In the genomic region with DNA sequence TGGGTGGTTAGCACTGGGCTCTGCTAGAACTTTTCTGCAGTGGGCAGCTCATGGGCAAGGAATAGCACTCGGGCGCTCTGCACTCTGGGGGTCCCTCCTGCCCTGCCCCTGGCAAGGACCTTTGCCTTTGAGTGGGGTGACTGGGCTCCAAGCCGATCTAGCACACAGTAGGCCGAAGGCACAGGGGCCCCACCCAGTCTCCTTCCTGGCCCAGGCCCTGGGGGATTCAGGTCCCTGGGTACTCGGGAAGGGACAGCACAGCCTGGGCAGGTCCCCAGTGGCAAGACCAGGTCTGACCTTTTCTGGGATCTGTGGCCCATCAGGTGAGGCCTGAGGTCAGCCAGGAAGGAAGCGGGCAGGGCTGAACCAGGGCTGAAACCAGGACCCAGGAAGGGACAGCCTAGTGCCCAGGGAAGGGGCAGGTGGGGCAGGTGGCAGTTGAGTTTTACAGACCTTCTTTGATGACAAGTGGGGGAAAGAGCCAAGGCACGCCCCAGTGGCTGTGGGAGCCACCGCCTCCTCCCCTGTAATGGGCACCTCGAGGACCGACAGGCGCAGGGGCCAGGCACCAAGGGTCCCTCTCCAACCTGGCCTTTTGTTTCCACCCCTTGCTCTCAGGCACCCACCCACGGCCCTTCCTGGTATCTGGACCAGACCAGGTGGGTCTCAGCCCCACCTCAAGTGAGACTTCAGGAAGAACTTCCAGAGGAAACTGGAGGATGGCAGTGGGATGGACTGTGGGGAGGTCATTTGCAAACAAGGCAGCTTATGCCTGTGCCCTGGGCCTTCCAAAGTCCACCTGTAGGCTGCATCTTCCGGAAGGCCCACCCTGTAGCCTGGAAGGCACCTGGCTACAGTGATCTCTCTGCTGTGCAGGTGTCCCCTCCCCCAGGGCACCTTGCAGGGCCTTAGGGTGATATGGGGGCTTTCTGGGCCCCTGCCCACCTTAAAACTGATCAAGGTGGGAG, we compare ENCODE assay signal across 24 cellular contexts. TPM values are rescaled to one million over a fixed set of nuclear protein-coding genes. Genes with fewer than 3 reads are reported as not detected.
DNase-seq lines count a peak whose midpoint lies in the region; ATAC-seq, FAIRE-seq and TF ChIP-seq lines count a peak whose summit lies in the region.
"Had no signal": no experiment of that assay in that cellular context is flagged by ENCODE, and none has a peak within 500 bp of the region (broad histone marks: within the 10 kb centered on the region; RNA-seq: fewer than 3 reads in every experiment).

No MANE protein-coding gene starts in this region.

- H3K9me3 ChIP-seq in SK-N-SH: no peaks in the 10 kb centered on the region
- H3K9me3 ChIP-seq in H1 (ENCODE audit: insufficient read depth in 2 of 2, low read depth in 1 of 2, low read length in 1 of 2): no peaks in the 10 kb centered on the region
- no peaks in the 10 kb centered on the region for H3K9me3 ChIP-seq in osteoblast (ENCODE audit: low read depth, low read length)
- H3K9me3 ChIP-seq: adrenal gland, HAP-1, uterus had no signal

- no peak overlapping the region for H2AK5ac ChIP-seq in H1 (ENCODE audit: low read depth, low read length)

- no peak for FAIRE-seq in H1 (lab: Jason Lieb, UNC)
- FAIRE-seq: bronchial epithelial cell, GM18507, keratinocyte had no signal

- peak overlapping the region; percentile 18 for H3K4me3 Mint-ChIP-seq in activated CD8-positive, alpha-beta T cell treated with anti-CD3 and anti-CD28 coated beads, Interleukin-2, amount 10 ng/mL, durations not matched to agents 7 days and 5 days
- no peak overlapping the region for H3K4me3 Mint-ChIP-seq in activated CD8-positive, alpha-beta T cell treated with anti-CD3 and anti-CD28 coated beads for 36 hours
- H3K4me3 Mint-ChIP-seq in chondrocyte (ENCODE audit: unreplicated experiment): no peak overlapping the region

- peaks cover 0 to 26% of the 10 kb centered on the region in 2 experiments; a peak in 1 of 4 replicates for H3K4me1 ChIP-seq in SK-N-SH (ENCODE audit: control insufficient read depth in 1 of 2, insufficient read depth in 2 of 2, low read depth in 1 of 2, low read length in 1 of 2)
- peaks cover 0 to 18% (median 12%) of the 10 kb centered on the region in 4 experiments; a peak in 6 of 7 replicates for H3K4me1 ChIP-seq in H1 (replicated peaks in 1 of 4; ENCODE audit: control insufficient read depth in 3 of 4, insufficient read depth in 4 of 4, low read length in 3 of 4)
- no peaks in the 10 kb centered on the region for H3K4me1 ChIP-seq in osteoblast (ENCODE audit: insufficient read depth, low read length)
- H3K4me1 ChIP-seq: HAP-1, uterus had no signal

- no peak overlapping the region for H3K56ac ChIP-seq in H1 (replicated peaks; ENCODE audit: insufficient read length, low read depth, low read length)

- H4K91ac ChIP-seq in H1 (replicated peaks; ENCODE audit: insufficient read length, low read length): no peak overlapping the region

- 97% methylated on average over 7 of the region's 13 CpGs for WGBS in SK-N-SH (ENCODE audit: low lambda C conversion rate)
- 75% methylated on average over 9 of the region's 13 CpGs; no CpG with 5 or more reads in 1 of the 2 experiments for WGBS in H1 (ENCODE audit: extremely low coverage in 1 of 2, insufficient coverage in 1 of 2, insufficient read length in 1 of 2, insufficient replicate concordance in 2 of 2, low coverage in 1 of 2, low lambda C conversion rate in 2 of 2, missing lambda C conversion rate in 1 of 2), 2 experiments

- no peak overlapping the region for H2AFZ ChIP-seq in SK-N-SH (ENCODE audit: low read depth)
- no peak overlapping the region for H2AFZ ChIP-seq in H1 (ENCODE audit: low read length)
- no peak overlapping the region for H2AFZ ChIP-seq in osteoblast (ENCODE audit: low read length)

- ATAC-seq in activated CD8-positive, alpha-beta T cell treated with anti-CD3 and anti-CD28 coated beads, Interleukin-2, amount 10 ng/mL, durations not matched to agents 7 days and 5 days: no peak
- no peak for ATAC-seq in activated CD8-positive, alpha-beta T cell treated with anti-CD3 and anti-CD28 coated beads for 36 hours
- ATAC-seq: foreskin keratinocyte had no signal

- H3F3A ChIP-seq in SK-N-SH (replicated peaks; ENCODE audit: insufficient read depth): no peaks in the 10 kb centered on the region

- peak overlapping the region; percentile 59 for H4K8ac ChIP-seq in H1 (ENCODE audit: extremely low read depth, insufficient read depth, low read length)

- no peaks in the 10 kb centered on the region for H3K36me3 ChIP-seq in SK-N-SH (replicated peaks in 1 of 2; ENCODE audit: control insufficient read depth in 1 of 2, insufficient read depth in 2 of 2, low read length in 1 of 2)
- no peaks in the 10 kb centered on the region for H3K36me3 ChIP-seq in H1 (ENCODE audit: control insufficient read depth in 2 of 4, insufficient read depth in 4 of 4, low read length in 3 of 4)
- H3K36me3 ChIP-seq in osteoblast (ENCODE audit: insufficient read depth, low read length): no peaks in the 10 kb centered on the region
- H3K36me3 ChIP-seq: adrenal gland, HAP-1, uterus had no signal

- no peak overlapping the region for H2BK12ac ChIP-seq in H1 (ENCODE audit: low read depth, low read length)

- H3K79me1 ChIP-seq in H1 (ENCODE audit: low read depth, low read length): no peaks in the 10 kb centered on the region

- H3K27me3 ChIP-seq in SK-N-SH (ENCODE audit: insufficient read depth) (no peaks in the 10 kb centered on the region), H1 (replicated peaks in 1 of 4; ENCODE audit: control insufficient read depth in 3 of 4, extremely low read depth in 1 of 4, insufficient read depth in 3 of 4, low read length in 3 of 4) (peaks cover 34 to 70% (median 60%) of the 10 kb centered on the region in 4 experiments), osteoblast (ENCODE audit: insufficient read depth, low read length) (peaks cover 31% of the 10 kb centered on the region)
- H3K27me3 ChIP-seq: adrenal gland had no signal

- no peak for DNase-seq in activated CD8-positive, alpha-beta T cell treated with anti-CD3 and anti-CD28 coated beads, Interleukin-2, amount 10 ng/mL, durations not matched to agents 7 days and 5 days
- no peak for DNase-seq in activated CD8-positive, alpha-beta T cell treated with anti-CD3 and anti-CD28 coated beads for 36 hours
- DNase-seq in SK-N-SH (peak; percentile 47), H1 (ENCODE audit: low read depth in 1 of 2, low spot score in 2 of 2) (no peak), osteoblast (ENCODE audit: insufficient read length, low spot score, missing footprints) (peak; percentile 74), chondrocyte (ENCODE audit: low spot score) (no peak), head of caudate nucleus (no peak), NCI-H2107 (lab: John Stamatoyannopoulos, UW) (no peak)
- DNase-seq: 8988T; activated CD4-positive, alpha-beta T cell treated with anti-CD3 and anti-CD28 coated beads for 4 hours; activated effector memory CD4-positive, alpha-beta T cell treated with Interleukin-2 at 50 U/mL for 16 hours; adrenal gland; AML-193; erythroblast; foreskin keratinocyte; mammary epithelial cell; NCI-H1417 treated with DMSO at 0.1 percent for 48 hours; NCI-H2171 treated with DMSO at 0.1 percent for 48 hours; stimulated activated CD4-positive, alpha-beta T cell treated with anti-CD3 and anti-CD28 coated beads, Interleukin-12 subunit alpha, Interleukin-12 subunit beta, amount 100 ng/mL, for 4 hours; uterus had no signal

- H3K23me2 ChIP-seq in H1 (ENCODE audit: low read depth, low read length): peaks cover 2% of the 10 kb centered on the region; the same call in 1 of the 2 replicates

- H4K20me1 ChIP-seq in SK-N-SH (ENCODE audit: insufficient read depth): no peaks in the 10 kb centered on the region
- peaks cover 6 to 11% of the 10 kb centered on the region in 2 experiments for H4K20me1 ChIP-seq in H1 (replicated peaks in 1 of 2; ENCODE audit: control insufficient read depth in 1 of 2, insufficient read depth in 2 of 2, low read length in 2 of 2)
- H4K20me1 ChIP-seq in osteoblast (ENCODE audit: insufficient read depth, low read length): peaks cover 3% of the 10 kb centered on the region

- no peak overlapping the region for H2BK120ac ChIP-seq in H1 (replicated peaks; ENCODE audit: low read depth, low read length)

- intact Hi-C loops in activated CD8-positive, alpha-beta T cell treated with anti-CD3 and anti-CD28 coated beads for 36 hours (cut with micrococcal nuclease): no loop called here
- intact Hi-C loops in head of caudate nucleus (cut with DNase I): no loop called here

- POLR2A ChIA-PET in activated CD8-positive, alpha-beta T cell treated with anti-CD3 and anti-CD28 coated beads, Interleukin-2, amount 10 ng/mL, durations not matched to agents 7 days and 5 days (lab: Charles Lee): no interaction called here
- POLR2A ChIA-PET in activated CD8-positive, alpha-beta T cell treated with anti-CD3 and anti-CD28 coated beads for 36 hours (lab: Charles Lee): no interaction called here
- POLR2A ChIA-PET in SK-N-SH (lab: Yijun Ruan, JAX): no interaction called here
- POLR2A ChIA-PET in H1 (lab: Charles Lee; ENCODE audit: partially characterized antibody): interaction anchor here (0.6 to 2.3 kb wide), 4 partner anchors 15 to 80 kb away, joined by 3 to 7 read pairs (median 4); a partner anchor contains a TSS

- no peaks in the 10 kb centered on the region for H3K36me3 Mint-ChIP-seq in activated CD8-positive, alpha-beta T cell treated with anti-CD3 and anti-CD28 coated beads, Interleukin-2, amount 10 ng/mL, durations not matched to agents 7 days and 5 days (ENCODE audit: low read depth)
- no peaks in the 10 kb centered on the region for H3K36me3 Mint-ChIP-seq in activated CD8-positive, alpha-beta T cell treated with anti-CD3 and anti-CD28 coated beads for 36 hours (ENCODE audit: low read depth)
- no peaks in the 10 kb centered on the region for H3K36me3 Mint-ChIP-seq in chondrocyte (ENCODE audit: low read depth)

- TF ChIP-seq RAD21 in SK-N-SH (IDR thresholded peaks at IDR 0.05; ENCODE audit: low read length) (no peak), H1 (IDR thresholded peaks at IDR 0.05 in 1 of 2, conservative IDR thresholded peaks at IDR 0.05 in 1 of 2; ENCODE audit: low read depth in 2 of 2, low read length in 2 of 2) (no peak)

- H3K79me2 ChIP-seq in SK-N-SH (ENCODE audit: insufficient read depth): no peaks in the 10 kb centered on the region
- H3K79me2 ChIP-seq in H1 (ENCODE audit: control insufficient read depth in 1 of 2, insufficient read depth in 2 of 2, low read length in 2 of 2): no peaks in the 10 kb centered on the region
- no peaks in the 10 kb centered on the region for H3K79me2 ChIP-seq in osteoblast (ENCODE audit: insufficient read depth, low read length)

- TF ChIP-seq POLR2A in H1 (IDR thresholded peaks at IDR 0.05; ENCODE audit: control extremely low read depth in 1 of 2, low read depth in 2 of 2, low read length in 2 of 2): no peak

- H3K4me2 ChIP-seq in SK-N-SH: no peak overlapping the region
- H3K4me2 ChIP-seq in H1 (ENCODE audit: insufficient read depth in 1 of 2, low read depth in 2 of 2, low read length in 2 of 2): peak overlapping the region in 1 of 2 experiments; percentile 62; a peak in 1 of 4 replicates
- no peak overlapping the region for H3K4me2 ChIP-seq in osteoblast (ENCODE audit: insufficient read depth, low read length)

- H4K5ac ChIP-seq in H1 (ENCODE audit: insufficient read length, low read depth, low read length): no peak overlapping the region

- no peaks in the 10 kb centered on the region for H3K9me3 Mint-ChIP-seq in activated CD8-positive, alpha-beta T cell treated with anti-CD3 and anti-CD28 coated beads, Interleukin-2, amount 10 ng/mL, durations not matched to agents 7 days and 5 days (ENCODE audit: insufficient read depth)
- no peaks in the 10 kb centered on the region for H3K9me3 Mint-ChIP-seq in activated CD8-positive, alpha-beta T cell treated with anti-CD3 and anti-CD28 coated beads for 36 hours
- H3K9me3 Mint-ChIP-seq in chondrocyte (ENCODE audit: low read depth): no peaks in the 10 kb centered on the region

- H3K27ac ChIP-seq in SK-N-SH (ENCODE audit: low read depth in 2 of 2, low read length in 1 of 2): no peak overlapping the region
- no peak overlapping the region for H3K27ac ChIP-seq in H1 (ENCODE audit: low read depth, low read length)
- H3K27ac ChIP-seq in osteoblast (ENCODE audit: low read depth, low read length): no peak overlapping the region
- H3K27ac ChIP-seq: adrenal gland, foreskin keratinocyte, uterus had no signal

- no peak overlapping the region for H2BK15ac ChIP-seq in H1 (ENCODE audit: low read length)

- CTCF ChIA-PET in activated CD8-positive, alpha-beta T cell treated with anti-CD3 and anti-CD28 coated beads, Interleukin-2, amount 10 ng/mL, durations not matched to agents 7 days and 5 days (lab: Charles Lee): no interaction called here
- CTCF ChIA-PET in activated CD8-positive, alpha-beta T cell treated with anti-CD3 and anti-CD28 coated beads for 36 hours (lab: Charles Lee): no interaction called here
- CTCF ChIA-PET in SK-N-SH (lab: Yijun Ruan, JAX) (interaction anchor here (1.4 to 7.0 kb wide), 3 partner anchors 8 to 80 kb away, joined by 3 to 44 read pairs (median 16); no protein-coding TSS in a partner anchor), H1 (lab: Charles Lee; ENCODE audit: partially characterized antibody) (interaction anchor here (0.8 to 10.9 kb wide), 6 partner anchors 9 to 183 kb away, joined by 3 to 115 read pairs (median 4); no protein-coding TSS in a partner anchor)

- TF ChIP-seq CTCF in activated CD8-positive, alpha-beta T cell treated with anti-CD3 and anti-CD28 coated beads for 36 hours (IDR thresholded peaks at IDR 0.05): no peak
- TF ChIP-seq CTCF in SK-N-SH (IDR thresholded peaks at IDR 0.05) (no peak), H1 (IDR thresholded peaks at IDR 0.05; ENCODE audit: control extremely low read depth in 1 of 3, insufficient read depth in 1 of 3, low read depth in 1 of 3, low read length in 3 of 3) (no peak), osteoblast (IDR thresholded peaks at IDR 0.05; ENCODE audit: extremely low read depth, low read depth, low read length) (no peak), chondrocyte (IDR thresholded peaks at IDR 0.05) (no peak)

- H3K9me2 ChIP-seq in SK-N-SH: no peaks in the 10 kb centered on the region

- no peak overlapping the region for H3K14ac ChIP-seq in H1 (ENCODE audit: insufficient read length)

- H2BK20ac ChIP-seq in H1 (ENCODE audit: low read length): no peak overlapping the region

- H3K23ac ChIP-seq in H1 (ENCODE audit: insufficient read length): no peak overlapping the region

- no peak overlapping the region for H3K18ac ChIP-seq in H1 (ENCODE audit: extremely low read depth, low read length)

- no peak overlapping the region for H3K9ac ChIP-seq in SK-N-SH
- H3K9ac ChIP-seq in H1 (replicated peaks in 1 of 4; ENCODE audit: extremely low read depth in 1 of 4, low read depth in 3 of 4, low read length in 3 of 4): no peak overlapping the region

- peaks cover 8% of the 10 kb centered on the region for H3K27me3 Mint-ChIP-seq in activated CD8-positive, alpha-beta T cell treated with anti-CD3 and anti-CD28 coated beads, Interleukin-2, amount 10 ng/mL, durations not matched to agents 7 days and 5 days (ENCODE audit: low read depth)
- peaks cover 10% of the 10 kb centered on the region for H3K27me3 Mint-ChIP-seq in activated CD8-positive, alpha-beta T cell treated with anti-CD3 and anti-CD28 coated beads for 36 hours
- H3K27me3 Mint-ChIP-seq in chondrocyte (ENCODE audit: low read depth): peaks cover 5% of the 10 kb centered on the region

- peaks cover 10% of the 10 kb centered on the region for H3K4me1 Mint-ChIP-seq in activated CD8-positive, alpha-beta T cell treated with anti-CD3 and anti-CD28 coated beads, Interleukin-2, amount 10 ng/mL, durations not matched to agents 7 days and 5 days (ENCODE audit: low read depth)
- H3K4me1 Mint-ChIP-seq in activated CD8-positive, alpha-beta T cell treated with anti-CD3 and anti-CD28 coated beads for 36 hours (ENCODE audit: low read depth): peaks cover 11% of the 10 kb centered on the region
- H3K4me1 Mint-ChIP-seq in chondrocyte (ENCODE audit: low read depth): peaks cover 9% of the 10 kb centered on the region

- H3K4ac ChIP-seq in H1 (replicated peaks; ENCODE audit: insufficient read length, low read depth, low read length): no peak overlapping the region

- no peak overlapping the region for H3K4me3 ChIP-seq in SK-N-SH (ENCODE audit: low read depth in 2 of 2, low read length in 1 of 2)
- no peak overlapping the region for H3K4me3 ChIP-seq in H1 (ENCODE audit: extremely low read depth in 1 of 4, insufficient read depth in 2 of 4, low read depth in 3 of 4, low read length in 4 of 4)
- H3K4me3 ChIP-seq in osteoblast (ENCODE audit: insufficient read depth, low read length): no peak overlapping the region
- H3K4me3 ChIP-seq: HAP-1, uterus had no signal

- H3K27ac Mint-ChIP-seq in activated CD8-positive, alpha-beta T cell treated with anti-CD3 and anti-CD28 coated beads, Interleukin-2, amount 10 ng/mL, durations not matched to agents 7 days and 5 days: no peak overlapping the region
- H3K27ac Mint-ChIP-seq in activated CD8-positive, alpha-beta T cell treated with anti-CD3 and anti-CD28 coated beads for 36 hours: no peak overlapping the region
- no peak overlapping the region for H3K27ac Mint-ChIP-seq in chondrocyte (ENCODE audit: unreplicated experiment)

- no peak for TF ChIP-seq EP300 in SK-N-SH (IDR thresholded peaks at IDR 0.05; ENCODE audit: borderline replicate concordance in 1 of 2, low read depth in 1 of 2, low read length in 1 of 2)
- TF ChIP-seq EP300 in H1 (IDR thresholded peaks at IDR 0.05; ENCODE audit: borderline replicate concordance in 1 of 2, low read depth in 2 of 2, low read length in 2 of 2): no peak

- H2BK5ac ChIP-seq in H1 (ENCODE audit: low read depth, low read length): no peak overlapping the region

RNA-seq across cellular contexts. Expression of a gene that starts 0.9 kb away (rescaled TPM):
- under 1 TPM; 0.37 to 0.39 TPM for total RNA-seq in activated CD8-positive, alpha-beta T cell treated with anti-CD3 and anti-CD28 coated beads, Interleukin-2, amount 10 ng/mL, durations not matched to agents 7 days and 5 days
- under 1 TPM; 0.25 to 0.40 TPM for total RNA-seq in activated CD8-positive, alpha-beta T cell treated with anti-CD3 and anti-CD28 coated beads for 36 hours
- 1.3 and 1.7 TPM in 2 replicates for polyA plus RNA-seq in SK-N-SH (2012; rRNA removed)
- 0.77 and 0.98 TPM in 2 replicates for polyA plus RNA-seq in SK-N-SH (2012; cell fraction: cytosol; rRNA removed)
- polyA plus RNA-seq in SK-N-SH (2012; cell fraction: nucleus; rRNA removed): 4.7 and 6.1 TPM in 2 replicates
- 0.86 and 1.4 TPM in 2 replicates for total RNA-seq in H1 (2021; fragmentation: NEBNext Ultra II Directional; extraction: Animal tissue kit (Norgen Biotek cat#: 25700))
- polyA plus RNA-seq in H1 (2011; rRNA removed): 1.4 and 2.1 TPM in 2 replicates
- 1.7 TPM for polyA plus RNA-seq in H1 (2011; cell fraction: cytosol; rRNA removed)
- 10.3 TPM for polyA plus RNA-seq in H1 (2011; cell fraction: nucleus; rRNA removed)
- polyA plus RNA-seq in H1 (2012, experiment 1 of 2): 1.0 to 2.8 TPM (median 2.2 TPM) in 4 replicates
- polyA plus RNA-seq in H1 (2012, experiment 2 of 2): 0.83 TPM
- polyA plus RNA-seq in H1 (2013, experiment 1 of 2): 0.43 TPM
- polyA plus RNA-seq in H1 (2013, experiment 2 of 2): 0.37 TPM
- 0.66 and 1.0 TPM in 2 replicates for polyA minus RNA-seq in H1 (2011; rRNA and poly(A)+ RNA removed)
- not detected for polyA minus RNA-seq in H1 (2011; cell fraction: cytosol; rRNA and poly(A)+ RNA removed)
- 3.4 TPM for polyA minus RNA-seq in H1 (2011; cell fraction: nucleus; rRNA and poly(A)+ RNA removed)
- 0.59 and 0.72 TPM in 2 replicates for total RNA-seq in osteoblast
- 0.47 TPM in 1 of 3 replicates, not detected in the others for total RNA-seq in chondrocyte

RNA-seq across cellular contexts. Expression of a gene that starts 15.9 kb away (rescaled TPM):
- 10 to 100 TPM; 56.2 to 58.0 TPM for total RNA-seq in activated CD8-positive, alpha-beta T cell treated with anti-CD3 and anti-CD28 coated beads, Interleukin-2, amount 10 ng/mL, durations not matched to agents 7 days and 5 days
- total RNA-seq in activated CD8-positive, alpha-beta T cell treated with anti-CD3 and anti-CD28 coated beads for 36 hours: 10 to 100 TPM; 29.1 to 34.5 TPM
- polyA plus RNA-seq in SK-N-SH (2012; rRNA removed) (37.7 and 41.5 TPM in 2 replicates), H1 (2011; rRNA removed) (22.3 and 32.4 TPM in 2 replicates)
- polyA plus RNA-seq in SK-N-SH (2012; cell fraction: cytosol; rRNA removed): 11.9 and 15.0 TPM in 2 replicates
- polyA plus RNA-seq in SK-N-SH (2012; cell fraction: nucleus; rRNA removed): 294 and 344 TPM in 2 replicates
- 29.8 and 31.0 TPM in 2 replicates for total RNA-seq in H1 (2021; fragmentation: NEBNext Ultra II Directional; extraction: Animal tissue kit (Norgen Biotek cat#: 25700))
- polyA plus RNA-seq in H1 (2011; cell fraction: cytosol; rRNA removed): 24.8 TPM
- polyA plus RNA-seq in H1 (2011; cell fraction: nucleus; rRNA removed): 124 TPM
- 19.9 to 28.5 TPM (median 23.0 TPM) in 4 replicates for polyA plus RNA-seq in H1 (2012, experiment 1 of 2)
- 16.9 TPM for polyA plus RNA-seq in H1 (2012, experiment 2 of 2)
- polyA plus RNA-seq in H1 (2013, experiment 1 of 2): 12.5 TPM
- 12.5 TPM for polyA plus RNA-seq in H1 (2013, experiment 2 of 2)
- polyA minus RNA-seq in H1 (2011; rRNA and poly(A)+ RNA removed): 23.5 and 30.5 TPM in 2 replicates
- 10.6 TPM for polyA minus RNA-seq in H1 (2011; cell fraction: cytosol; rRNA and poly(A)+ RNA removed)
- polyA minus RNA-seq in H1 (2011; cell fraction: nucleus; rRNA and poly(A)+ RNA removed): 63.0 TPM
- total RNA-seq in osteoblast (56.8 and 58.0 TPM in 2 replicates), chondrocyte (86.4 to 103 TPM (median 87.0 TPM) in 3 replicates)

RNA-seq across cellular contexts. Expression of a gene that starts 35.7 kb away (rescaled TPM):
- total RNA-seq in activated CD8-positive, alpha-beta T cell treated with anti-CD3 and anti-CD28 coated beads, Interleukin-2, amount 10 ng/mL, durations not matched to agents 7 days and 5 days: 10 to 100 TPM; 31.7 to 32.0 TPM
- total RNA-seq in activated CD8-positive, alpha-beta T cell treated with anti-CD3 and anti-CD28 coated beads for 36 hours: 10 to 100 TPM; 23.7 to 23.8 TPM
- polyA plus RNA-seq in SK-N-SH (2012; rRNA removed): 26.3 and 32.0 TPM in 2 replicates
- 13.8 and 18.1 TPM in 2 replicates for polyA plus RNA-seq in SK-N-SH (2012; cell fraction: cytosol; rRNA removed)
- polyA plus RNA-seq in SK-N-SH (2012; cell fraction: nucleus; rRNA removed): 74.4 and 90.6 TPM in 2 replicates
- 16.2 and 16.9 TPM in 2 replicates for total RNA-seq in H1 (2021; fragmentation: NEBNext Ultra II Directional; extraction: Animal tissue kit (Norgen Biotek cat#: 25700))
- polyA plus RNA-seq in H1 (2011; rRNA removed): 32.5 and 40.1 TPM in 2 replicates
- polyA plus RNA-seq in H1 (2011; cell fraction: cytosol; rRNA removed): 32.0 TPM
- 35.8 TPM for polyA plus RNA-seq in H1 (2011; cell fraction: nucleus; rRNA removed)
- polyA plus RNA-seq in H1 (2012, experiment 1 of 2): 8.4 to 24.4 TPM (median 15.6 TPM) in 4 replicates
- 16.3 TPM for polyA plus RNA-seq in H1 (2012, experiment 2 of 2)
- polyA plus RNA-seq in H1 (2013, experiment 1 of 2): 21.9 TPM
- 20.4 TPM for polyA plus RNA-seq in H1 (2013, experiment 2 of 2)
- polyA minus RNA-seq in H1 (2011; rRNA and poly(A)+ RNA removed): 11.5 and 14.1 TPM in 2 replicates
- polyA minus RNA-seq in H1 (2011; cell fraction: cytosol; rRNA and poly(A)+ RNA removed): 8.6 TPM
- polyA minus RNA-seq in H1 (2011; cell fraction: nucleus; rRNA and poly(A)+ RNA removed): 40.2 TPM
- total RNA-seq in osteoblast: 23.9 and 24.2 TPM in 2 replicates
- total RNA-seq in chondrocyte: 15.7 to 22.5 TPM (median 17.2 TPM) in 3 replicates

RNA-seq across cellular contexts. Expression of a gene that starts 48.8 kb away (rescaled TPM):
- under 1 TPM; 0.50 to 0.63 TPM for total RNA-seq in activated CD8-positive, alpha-beta T cell treated with anti-CD3 and anti-CD28 coated beads, Interleukin-2, amount 10 ng/mL, durations not matched to agents 7 days and 5 days
- total RNA-seq in activated CD8-positive, alpha-beta T cell treated with anti-CD3 and anti-CD28 coated beads for 36 hours: under 1 TPM; 0.22 to 0.25 TPM
- polyA plus RNA-seq in SK-N-SH (2012; rRNA removed): 7.1 and 12.9 TPM in 2 replicates
- 1.4 and 2.6 TPM in 2 replicates for polyA plus RNA-seq in SK-N-SH (2012; cell fraction: cytosol; rRNA removed)
- polyA plus RNA-seq in SK-N-SH (2012; cell fraction: nucleus; rRNA removed): 78.5 and 91.0 TPM in 2 replicates
- not detected in 2 replicates for total RNA-seq in H1 (2021; fragmentation: NEBNext Ultra II Directional; extraction: Animal tissue kit (Norgen Biotek cat#: 25700))
- polyA plus RNA-seq in H1 (2011; rRNA removed): 0.09 and 0.16 TPM in 2 replicates
- 0.23 TPM for polyA plus RNA-seq in H1 (2011; cell fraction: cytosol; rRNA removed)
- polyA plus RNA-seq in H1 (2011; cell fraction: nucleus; rRNA removed): 1.5 TPM
- 0.11 to 0.25 TPM (median 0.20 TPM) in 4 replicates for polyA plus RNA-seq in H1 (2012, experiment 1 of 2)
- 0.05 TPM for polyA plus RNA-seq in H1 (2012, experiment 2 of 2)
- 0.10 TPM for polyA plus RNA-seq in H1 (2013, experiment 1 of 2)
- polyA plus RNA-seq in H1 (2013, experiment 2 of 2): 0.09 TPM
- 0.19 and 0.49 TPM in 2 replicates for polyA minus RNA-seq in H1 (2011; rRNA and poly(A)+ RNA removed)
- polyA minus RNA-seq in H1 (2011; cell fraction: cytosol; rRNA and poly(A)+ RNA removed): not detected
- polyA minus RNA-seq in H1 (2011; cell fraction: nucleus; rRNA and poly(A)+ RNA removed): not detected
- 3.2 and 5.1 TPM in 2 replicates for total RNA-seq in osteoblast
- 2.1 to 4.9 TPM (median 2.2 TPM) in 3 replicates for total RNA-seq in chondrocyte

RNA-seq across cellular contexts. Expression of a gene that starts 49.0 kb away (rescaled TPM):
- 10 to 100 TPM; 87.0 to 87.4 TPM for total RNA-seq in activated CD8-positive, alpha-beta T cell treated with anti-CD3 and anti-CD28 coated beads, Interleukin-2, amount 10 ng/mL, durations not matched to agents 7 days and 5 days
- 100 to 1,000 TPM in 1 of 2 experiments, 10 to 100 TPM in 1; 99.1 to 102 TPM for total RNA-seq in activated CD8-positive, alpha-beta T cell treated with anti-CD3 and anti-CD28 coated beads for 36 hours
- 9.6 and 10.2 TPM in 2 replicates for polyA plus RNA-seq in SK-N-SH (2012; rRNA removed)
- polyA plus RNA-seq in SK-N-SH (2012; cell fraction: cytosol; rRNA removed): 12.2 and 12.7 TPM in 2 replicates
- 6.8 and 8.9 TPM in 2 replicates for polyA plus RNA-seq in SK-N-SH (2012; cell fraction: nucleus; rRNA removed)
- total RNA-seq in H1 (2021; fragmentation: NEBNext Ultra II Directional; extraction: Animal tissue kit (Norgen Biotek cat#: 25700)): 94.5 and 97.2 TPM in 2 replicates
- polyA plus RNA-seq in H1 (2011; rRNA removed): 34.5 and 43.7 TPM in 2 replicates
- polyA plus RNA-seq in H1 (2011; cell fraction: cytosol; rRNA removed): 34.4 TPM
- 27.3 TPM for polyA plus RNA-seq in H1 (2011; cell fraction: nucleus; rRNA removed)
- 42.6 to 54.4 TPM (median 47.7 TPM) in 4 replicates for polyA plus RNA-seq in H1 (2012, experiment 1 of 2)
- 15.0 TPM for polyA plus RNA-seq in H1 (2012, experiment 2 of 2)
- 48.1 TPM for polyA plus RNA-seq in H1 (2013, experiment 1 of 2)
- 47.6 TPM for polyA plus RNA-seq in H1 (2013, experiment 2 of 2)
- 58.0 and 60.1 TPM in 2 replicates for polyA minus RNA-seq in H1 (2011; rRNA and poly(A)+ RNA removed)
- 40.1 TPM for polyA minus RNA-seq in H1 (2011; cell fraction: cytosol; rRNA and poly(A)+ RNA removed)
- 34.4 TPM for polyA minus RNA-seq in H1 (2011; cell fraction: nucleus; rRNA and poly(A)+ RNA removed)
- total RNA-seq in osteoblast: 31.2 and 38.4 TPM in 2 replicates
- 45.3 to 49.2 TPM (median 46.3 TPM) in 3 replicates for total RNA-seq in chondrocyte

Comparison
In these comparisons a context has a peak if more than half of its experiments do, and no peak if none do; other contexts are left out.
1. DNase-seq: peak in SK-N-SH (single experiment) and osteoblast (single experiment); none in activated CD8-positive, alpha-beta T cell treated with anti-CD3 and anti-CD28 coated beads, Interleukin-2, amount 10 ng/mL, durations not matched to agents 7 days and 5 days (single experiment), activated CD8-positive, alpha-beta T cell treated with anti-CD3 and anti-CD28 coated beads for 36 hours (single experiment), H1 (0 of 2), chondrocyte (single experiment), head of caudate nucleus (0 of 42) and NCI-H2107 (single experiment).
2. CTCF ChIA-PET loops: an anchor here in SK-N-SH (1.4 to 7.0 kb wide) and H1 (0.8 to 10.9 kb wide); none called in activated CD8-positive, alpha-beta T cell treated with anti-CD3 and anti-CD28 coated beads, Interleukin-2, amount 10 ng/mL, durations not matched to agents 7 days and 5 days and activated CD8-positive, alpha-beta T cell treated with anti-CD3 and anti-CD28 coated beads for 36 hours.